In genomic region chr6:20227350-20227749, GRCh38 we compare ENCODE assay signal across 1 cellular context.
TF ChIP-seq lines count a peak whose summit lies in the region.

No MANE protein-coding gene starts in this region.

TF ChIP-seq in K562, 482 proteins besides CTCF, POLR2A, EP300 and RAD21 (continued from another document):
- TF ChIP-seq GATA2 (CRISPR knock-in tag; IDR thresholded peaks at IDR 0.05) (peak; percentile 26; the same call in 1 of the 2 replicates), CREM (IDR thresholded peaks at IDR 0.05; ENCODE audit: low read depth) (peak; percentile 69), DPF2 (IDR thresholded peaks at IDR 0.05) (peak; percentile 42), CBFA2T3 (IDR thresholded peaks at IDR 0.05) (peak; percentile 56), ADNP (tag; IDR thresholded peaks at IDR 0.05) (0 out of 2 replicates have a peak, but pooled peaks have one; percentile 35), CBFA2T2 (conservative IDR thresholded peaks at IDR 0.05) (0 out of 2 replicates have a peak, but pooled peaks have one; percentile 6)
